In the genomic region with DNA sequence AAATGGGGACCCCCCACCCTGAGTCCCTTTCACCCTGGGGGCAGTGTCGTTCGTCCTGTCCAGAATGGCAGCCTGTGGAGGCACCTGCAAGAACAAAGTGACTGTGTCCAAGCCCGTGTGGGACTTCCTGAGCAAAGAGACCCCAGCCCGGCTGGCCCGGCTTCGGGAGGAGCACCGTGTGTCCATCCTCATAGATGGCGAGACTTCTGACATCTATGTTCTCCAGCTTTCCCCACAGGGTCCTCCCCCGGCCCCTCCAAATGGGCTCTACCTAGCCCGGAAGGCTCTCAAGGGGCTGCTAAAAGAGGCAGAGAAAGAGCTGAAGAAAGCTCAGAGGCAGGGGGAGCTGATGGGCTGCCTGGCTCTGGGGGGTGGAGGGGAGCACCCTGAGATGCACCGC, we compare ENCODE assay signal across 16 cellular contexts. TPM values are rescaled to one million over a fixed set of nuclear protein-coding genes. Genes with fewer than 3 reads are reported as not detected.
DNase-seq lines count a peak whose midpoint lies in the region; ATAC-seq and TF ChIP-seq lines count a peak whose summit lies in the region.
"Had no signal": no experiment of that assay in that cellular context is flagged by ENCODE, and none has a peak within 500 bp of the region (broad histone marks: within the 10 kb centered on the region; RNA-seq: fewer than 3 reads in every experiment).

No MANE protein-coding gene starts in this region.

- peaks cover 15% of the 10 kb centered on the region for H3K36me3 Mint-ChIP-seq in stimulated activated naive CD8-positive, alpha-beta T cell treated with anti-CD3 and anti-CD28 coated beads, Interleukin-15, Interleukin-2, amounts not matched to agents 100 ng/mL and 50 ng/mL, for 24 hours (ENCODE audit: low read depth)
- peaks cover 19% of the 10 kb centered on the region for H3K36me3 Mint-ChIP-seq in endothelial cell (ENCODE audit: low read depth, unreplicated experiment)
- H3K36me3 Mint-ChIP-seq in nephron progenitor cell (ENCODE audit: low read depth) = peaks cover 30% of the 10 kb centered on the region

- H3K4me3 Mint-ChIP-seq in stimulated activated naive CD8-positive, alpha-beta T cell treated with anti-CD3 and anti-CD28 coated beads, Interleukin-15, Interleukin-2, amounts not matched to agents 100 ng/mL and 50 ng/mL, for 24 hours = peak overlapping the region; percentile 8
- H3K4me3 Mint-ChIP-seq in stimulated activated naive CD8-positive, alpha-beta T cell treated with anti-CD3 and anti-CD28 coated beads, Interleukin-15, amount 100 ng/mL, for 72 hours = no peak overlapping the region
- H3K4me3 Mint-ChIP-seq in endothelial cell (ENCODE audit: unreplicated experiment) (peak overlapping the region; percentile 93), nephron progenitor cell (peak overlapping the region; percentile 27)

- H3K9me3 Mint-ChIP-seq in stimulated activated naive CD8-positive, alpha-beta T cell treated with anti-CD3 and anti-CD28 coated beads, Interleukin-15, Interleukin-2, amounts not matched to agents 100 ng/mL and 50 ng/mL, for 24 hours = no peaks in the 10 kb centered on the region
- no peaks in the 10 kb centered on the region for H3K9me3 Mint-ChIP-seq in stimulated activated naive CD8-positive, alpha-beta T cell treated with anti-CD3 and anti-CD28 coated beads, Interleukin-15, amount 100 ng/mL, for 72 hours
- no peaks in the 10 kb centered on the region for H3K9me3 Mint-ChIP-seq in endothelial cell (ENCODE audit: unreplicated experiment)
- H3K9me3 Mint-ChIP-seq in nephron progenitor cell = no peaks in the 10 kb centered on the region
- H3K9me3 Mint-ChIP-seq: CD4-positive, alpha-beta memory T cell had no signal

- no peak for ATAC-seq in stimulated activated naive CD8-positive, alpha-beta T cell treated with anti-CD3 and anti-CD28 coated beads, Interleukin-15, amount 100 ng/mL, for 72 hours
- no peak for ATAC-seq in GM21526 (IDR thresholded peaks at IDR 0.05; ENCODE audit: low FRiP score, unreplicated experiment)
- ATAC-seq: HCT116 had no signal

- peaks cover 3% of the 10 kb centered on the region for H3K27me3 Mint-ChIP-seq in stimulated activated naive CD8-positive, alpha-beta T cell treated with anti-CD3 and anti-CD28 coated beads, Interleukin-15, Interleukin-2, amounts not matched to agents 100 ng/mL and 50 ng/mL, for 24 hours
- H3K27me3 Mint-ChIP-seq in stimulated activated naive CD8-positive, alpha-beta T cell treated with anti-CD3 and anti-CD28 coated beads, Interleukin-15, amount 100 ng/mL, for 72 hours = peaks cover 16% of the 10 kb centered on the region
- H3K27me3 Mint-ChIP-seq in endothelial cell (ENCODE audit: unreplicated experiment) = peaks cover 16% of the 10 kb centered on the region
- H3K27me3 Mint-ChIP-seq in nephron progenitor cell (ENCODE audit: low read depth, poor library complexity) = peaks cover 43% of the 10 kb centered on the region

- no peak for TF ChIP-seq CTCF in endothelial cell (IDR thresholded peaks at IDR 0.05; ENCODE audit: unreplicated experiment)
- TF ChIP-seq CTCF in nephron progenitor cell (IDR thresholded peaks at IDR 0.05) = no peak

- DNase-seq in stimulated activated naive CD8-positive, alpha-beta T cell treated with anti-CD3 and anti-CD28 coated beads, Interleukin-15, amount 100 ng/mL, for 72 hours = no peak
- DNase-seq in endothelial cell (ENCODE audit: low spot score) = no peak
- DNase-seq in nephron progenitor cell = no peak
- no peak for DNase-seq in HK-2 (ENCODE audit: unreplicated experiment)
- DNase-seq in activated naive CD4-positive, alpha-beta T cell treated with Interleukin-2 at 50 U/mL for 16 hours = no peak
- DNase-seq: AML-193; CD4-positive, alpha-beta memory T cell; DMS79 treated with DMSO at 0.1 percent for 48 hours; NCI-H1048; NCI-H146; NCI-H2227 treated with DMSO at 0.1 percent for 48 hours; NCI-H526; NK-92 treated with Interleukin-12 subunit alpha and Interleukin-12 subunit beta, amount 100 ng/mL, for 24 hours had no signal

- H3K27ac Mint-ChIP-seq in stimulated activated naive CD8-positive, alpha-beta T cell treated with anti-CD3 and anti-CD28 coated beads, Interleukin-15, Interleukin-2, amounts not matched to agents 100 ng/mL and 50 ng/mL, for 24 hours = no peak overlapping the region
- no peak overlapping the region for H3K27ac Mint-ChIP-seq in stimulated activated naive CD8-positive, alpha-beta T cell treated with anti-CD3 and anti-CD28 coated beads, Interleukin-15, amount 100 ng/mL, for 72 hours
- no peak overlapping the region for H3K27ac Mint-ChIP-seq in endothelial cell (ENCODE audit: unreplicated experiment)
- no peak overlapping the region for H3K27ac Mint-ChIP-seq in nephron progenitor cell

- H3K4me1 Mint-ChIP-seq in stimulated activated naive CD8-positive, alpha-beta T cell treated with anti-CD3 and anti-CD28 coated beads, Interleukin-15, Interleukin-2, amounts not matched to agents 100 ng/mL and 50 ng/mL, for 24 hours (ENCODE audit: low read depth) = peaks cover 37% of the 10 kb centered on the region
- peaks cover 45% of the 10 kb centered on the region for H3K4me1 Mint-ChIP-seq in stimulated activated naive CD8-positive, alpha-beta T cell treated with anti-CD3 and anti-CD28 coated beads, Interleukin-15, amount 100 ng/mL, for 72 hours
- H3K4me1 Mint-ChIP-seq in endothelial cell (ENCODE audit: unreplicated experiment) (peaks cover 20% of the 10 kb centered on the region), nephron progenitor cell (peaks cover 40% of the 10 kb centered on the region)

RNA-seq across cellular contexts. Expression of gene DTX3, which starts 2.2 kb away (rescaled TPM):
- 43.7 TPM for total RNA-seq in endothelial cell (ENCODE audit: unreplicated experiment)

RNA-seq across cellular contexts. Expression of gene ARHGEF25, which starts 4.4 kb away (rescaled TPM):
- 20.0 TPM for total RNA-seq in endothelial cell (ENCODE audit: unreplicated experiment)

RNA-seq across cellular contexts. Expression of gene PIP4K2C, which starts 15.8 kb away (rescaled TPM):
- total RNA-seq in endothelial cell (ENCODE audit: unreplicated experiment) = 18.5 TPM

RNA-seq across cellular contexts. Expression of gene B4GALNT1, which starts 26.2 kb away (rescaled TPM):
- 1.3 TPM for total RNA-seq in endothelial cell (ENCODE audit: unreplicated experiment)
- total RNA-seq: CD4-positive, alpha-beta memory T cell had no signal

RNA-seq across cellular contexts. Expression of gene KIF5A, which starts 57.0 kb away (rescaled TPM):
- total RNA-seq in endothelial cell (ENCODE audit: unreplicated experiment) = 0.46 TPM

Comparison
In these comparisons a context has a peak if more than half of its experiments do, and no peak if none do; other contexts are left out.
1. H3K4me3 Mint-ChIP-seq: peak in stimulated activated naive CD8-positive, alpha-beta T cell treated with anti-CD3 and anti-CD28 coated beads, Interleukin-15, Interleukin-2, amounts not matched to agents 100 ng/mL and 50 ng/mL, for 24 hours (single experiment), endothelial cell (single experiment) and nephron progenitor cell (single experiment); none in stimulated activated naive CD8-positive, alpha-beta T cell treated with anti-CD3 and anti-CD28 coated beads, Interleukin-15, amount 100 ng/mL, for 72 hours (0 of 2).